Comparison of ENCODE assay signal across 8 cellular contexts in genomic region chr19:19385131-19385899, GRCh38. TPM values are rescaled to one million over a fixed set of nuclear protein-coding genes. Genes with fewer than 3 reads are reported as not detected.
DNase-seq lines count a peak whose midpoint lies in the region; ATAC-seq and TF ChIP-seq lines count a peak whose summit lies in the region.

No MANE protein-coding gene starts in this region.

- H3K4me3 ChIP-seq in GM08714 (ENCODE audit: low read length) (peak overlapping the region; percentile 98; the same call in 1 of the 2 replicates), NB4 (ENCODE audit: low read depth, low read length) (peak overlapping the region; percentile 76)

- no peak for TF ChIP-seq CTCF in NB4 (IDR thresholded peaks at IDR 0.05; ENCODE audit: low read depth, low read length)

- TF ChIP-seq POLR2A in NB4 (IDR thresholded peaks at IDR 0.05; ENCODE audit: extremely low read depth, insufficient read length), result peak; percentile 40

- DNase-seq in NB4 (ENCODE audit: low read depth), result peak; percentile 100
- DNase-seq in SK-N-DZ (ENCODE audit: low spot score), result peak; percentile 99
- DNase-seq in activated naive CD4-positive, alpha-beta T cell treated with anti-CD3 and anti-CD28 coated beads, Interleukin-2, amount 50 U/mL, for 16 hours, result peak; percentile 99
- DNase-seq in germinal center (ENCODE audit: low spot score), result peak; percentile 95
- peak; percentile 99 for DNase-seq in non-pigmented ciliary epithelial cell (ENCODE audit: low read depth)
- DNase-seq in superior temporal gyrus (ENCODE audit: extremely low spot score), result peak; percentile 99

- peak; percentile 91 for ATAC-seq in HG02571 (IDR thresholded peaks at IDR 0.05; ENCODE audit: unreplicated experiment)

RNA-seq across cellular contexts. Expression of gene GATAD2A, which starts 20.2 kb away (rescaled TPM):
- 33.1 and 45.6 TPM in 2 replicates for polyA plus RNA-seq in SK-N-DZ (2014; cell fraction: cytosol; rRNA removed)
- 20.2 and 20.6 TPM in 2 replicates for polyA plus RNA-seq in SK-N-DZ (2014; cell fraction: nucleus; rRNA removed)

Comparison
In these comparisons a context has a peak if more than half of its experiments do, and no peak if none do; other contexts are left out.
1. Peak in every context shown above with its lines: DNase-seq, ATAC-seq and H3K4me3 ChIP-seq.